8 cellular contexts compared by ENCODE assay signal in genomic region chr19:23686622-23687423, GRCh38. TPM values are rescaled to one million over a fixed set of nuclear protein-coding genes. Genes with fewer than 3 reads are reported as not detected.
DNase-seq lines count a peak whose midpoint lies in the region; ATAC-seq, FAIRE-seq and TF ChIP-seq lines count a peak whose summit lies in the region.

Gene ZNF675, minus strand, starts transcription at chr19:23687212. Its CDS starts 179 bp downstream, at chr19:23687033.

- 0 out of 3 replicates have a peak, but pooled peaks have one; percentile 5 for TF ChIP-seq CTCF in GM12872 (IDR thresholded peaks at IDR 0.05; ENCODE audit: insufficient read depth, low read depth, low read length)
- peak; percentile 33 for TF ChIP-seq CTCF in left ventricle myocardium inferior (IDR thresholded peaks at IDR 0.05; ENCODE audit: borderline replicate concordance)
- peak in 1 of 4 experiments; percentile 17 for TF ChIP-seq CTCF in prostate gland (IDR thresholded peaks at IDR 0.05)

- peak; percentile 23 for TF ChIP-seq POLR2A in prostate gland (IDR thresholded peaks at IDR 0.05)

- peak; percentile 93 for ATAC-seq in HG02759 (IDR thresholded peaks at IDR 0.05; ENCODE audit: unreplicated experiment)

- FAIRE-seq in urothelium cell line (lab: Jason Lieb, UNC) = no peak

- H3K4me3 ChIP-seq in left ventricle myocardium inferior (peak within 1 kb of the TSS; percentile 80), prostate gland (peak within 1 kb of the TSS; percentile 67 to 69)

- intact Hi-C loops in left ventricle myocardium inferior (cut with micrococcal nuclease) = no loop called here
- intact Hi-C loops in prostate gland (cut with DNase I) = no loop called here

- DNase-seq in NCI-H128 (lab: John Stamatoyannopoulos, UW; ENCODE audit: unreplicated experiment) = peak; percentile 91
- peak; percentile 77 to 93 (median 82) for DNase-seq in T-helper 1 cell
- DNase-seq in amniotic stem cell (lab: John Stamatoyannopoulos, UW) = peak; percentile 82
- peak; percentile 94 for DNase-seq in left ventricle myocardium inferior
- DNase-seq in prostate gland (ENCODE audit: low spot score) = peak; percentile 92
- DNase-seq in urothelium cell line (ENCODE audit: low spot score) = peak; percentile 35

- H3K9me3 ChIP-seq in left ventricle myocardium inferior (replicated peaks) = no peaks in the 10 kb centered on the region
- H3K9me3 ChIP-seq in prostate gland = no peaks in the 10 kb centered on the region

- H3K27ac ChIP-seq in left ventricle myocardium inferior (replicated peaks) = peak within 1 kb of the TSS; percentile 86
- H3K27ac ChIP-seq in prostate gland = peak within 1 kb of the TSS; percentile 83 to 92

- H3K36me3 ChIP-seq in left ventricle myocardium inferior (no peaks in the 10 kb centered on the region), prostate gland (no peaks in the 10 kb centered on the region)

- peaks cover 21% of the 10 kb centered on the region for H3K4me1 ChIP-seq in left ventricle myocardium inferior
- no peaks in the 10 kb centered on the region for H3K4me1 ChIP-seq in prostate gland (replicated peaks)

- no peaks in the 10 kb centered on the region for H3K27me3 ChIP-seq in left ventricle myocardium inferior (ENCODE audit: low read depth)
- no peaks in the 10 kb centered on the region for H3K27me3 ChIP-seq in prostate gland (replicated peaks; ENCODE audit: insufficient read depth)

- 0% methylated on average over 32 of the region's 32 CpGs for WGBS in prostate gland

RNA-seq across cellular contexts. Expression of gene ZNF675, which starts in this region (rescaled TPM):
- total RNA-seq in left ventricle myocardium inferior (3.3 TPM), prostate gland (10 to 100 TPM; 11.2 to 15.4 TPM)

Comparison
In these comparisons a context has a peak if more than half of its experiments do, and no peak if none do; other contexts are left out.
1. Peak in every context shown above with its lines: DNase-seq, ATAC-seq, H3K4me3 ChIP-seq and H3K27ac ChIP-seq.
2. DNase-seq: peak in every context shown above with its lines; median percentile 94 in left ventricle myocardium inferior; 92 in prostate gland; 91 in NCI-H128; 82 in T-helper 1 cell; 82 in amniotic stem cell; 35 in urothelium cell line.